2 cellular contexts compared by ENCODE assay signal in the genomic region with DNA sequence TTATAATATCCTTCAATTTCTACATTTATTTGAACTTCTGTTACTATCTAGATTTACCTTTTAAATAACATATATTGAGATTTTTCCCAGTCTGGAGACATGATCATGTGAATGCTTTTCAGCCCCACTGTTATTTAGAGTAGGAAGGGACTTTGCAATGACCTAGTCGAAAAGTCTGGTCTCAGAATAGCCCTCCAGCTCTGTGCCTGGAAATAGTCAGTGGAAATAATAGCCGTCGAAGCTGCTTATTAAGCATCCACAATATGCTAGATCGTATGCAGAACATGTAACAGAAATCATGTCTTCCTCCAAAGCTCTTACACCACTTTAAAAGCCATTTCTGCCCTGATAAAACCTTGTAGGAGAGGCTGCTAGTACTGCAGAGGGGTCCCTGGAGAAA.
A peak's percentile ranks its signal among the peaks of the same experiment; 100 is the strongest.
TF ChIP-seq lines count a peak whose summit lies in the region.

No MANE protein-coding gene starts in this region.

TF ChIP-seq in SK-N-SH, 30 proteins besides CTCF, POLR2A, EP300 and RAD21 (continued from another document):
- TF ChIP-seq, protein P1, sequence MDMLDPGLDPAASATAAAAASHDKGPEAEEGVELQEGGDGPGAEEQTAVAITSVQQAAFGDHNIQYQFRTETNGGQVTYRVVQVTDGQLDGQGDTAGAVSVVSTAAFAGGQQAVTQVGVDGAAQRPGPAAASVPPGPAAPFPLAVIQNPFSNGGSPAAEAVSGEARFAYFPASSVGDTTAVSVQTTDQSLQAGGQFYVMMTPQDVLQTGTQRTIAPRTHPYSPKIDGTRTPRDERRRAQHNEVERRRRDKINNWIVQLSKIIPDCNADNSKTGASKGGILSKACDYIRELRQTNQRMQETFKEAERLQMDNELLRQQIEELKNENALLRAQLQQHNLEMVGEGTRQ (IDR thresholded peaks at IDR 0.05; ENCODE audit: borderline replicate concordance, low read depth, low read length), result no peak
- TF ChIP-seq EZH2phosphoT487 (IDR thresholded peaks at IDR 0.05; ENCODE audit: borderline replicate concordance, low read depth), result no peak
- peak; percentile 35 for TF ChIP-seq CHD2 (IDR thresholded peaks at IDR 0.05; ENCODE audit: low read length, partially characterized antibody)

TF ChIP-seq in SK-N-SH treated with all-trans-retinoic acid at 6 μM for 48 hours, 23 proteins besides CTCF, POLR2A, EP300 and RAD21 (continued from another document):
- TF ChIP-seq CSRNP3 (CRISPR knock-in tag; IDR thresholded peaks at IDR 0.05), result no peak
